In genomic region chr1:79551321-79551720, GRCh38 we compare ENCODE assay signal across 15 cellular contexts.
"Had no signal": no experiment of that assay in that cellular context is flagged by ENCODE, and none has a peak within 500 bp of the region (broad histone marks: within the 10 kb centered on the region; RNA-seq: fewer than 3 reads in every experiment).

No MANE protein-coding gene starts in this region.

- DNase-seq: activated CD4-positive, alpha-beta T cell treated with anti-CD3 and anti-CD28 coated beads, Interleukin-2, amount 50 U/mL, for 48 hours; activated naive CD4-positive, alpha-beta T cell treated with Interleukin-2 at 50 U/mL for 16 hours; gastrocnemius medialis; islet precursor cell; naive thymus-derived CD8-positive, alpha-beta T cell; stimulated activated CD4-positive, alpha-beta T cell treated with anti-CD3 and anti-CD28 coated beads, Interleukin-15, amount 100 ng/mL, for 24 hours; stimulated activated CD4-positive, alpha-beta T cell treated with anti-CD3 and anti-CD28 coated beads, Interleukin-4, amount 100 ng/mL, for 1 hour; stimulated activated naive B cell treated with anti-CD40 and anti-IgM and Interleukin-4, amounts not matched to agents 10 μg/mL and 1 μg/mL and 100 μg/mL, for 72 hours; T-helper 1 cell; thyroid gland; WERI-Rb-1 had no signal

- H3K4me1 ChIP-seq: gastrocnemius medialis, thyroid gland had no signal

- ATAC-seq: activated T-helper 17 cell treated with anti-CD3 and anti-CD28 coated beads, Interleukin-2, amount 50 U/mL, for 72 hours; gastrocnemius medialis; naive thymus-derived CD8-positive, alpha-beta T cell; stimulated activated naive B cell treated with anti-CD40 and anti-IgM and Interleukin-4, amounts not matched to agents 10 μg/mL and 1 μg/mL and 100 μg/mL, for 72 hours had no signal

- H3K27me3 ChIP-seq: gastrocnemius medialis, thyroid gland had no signal

- H3K9me3 ChIP-seq: gastrocnemius medialis, thyroid gland had no signal

- H3K4me3 ChIP-seq: gastrocnemius medialis, thyroid gland had no signal

- FAIRE-seq: colon, endometrium, urothelium cell line had no signal

- H3K27ac ChIP-seq: gastrocnemius medialis, thyroid gland, WERI-Rb-1 had no signal

- H3K36me3 ChIP-seq: gastrocnemius medialis, thyroid gland, WERI-Rb-1 had no signal
